In the genomic region with DNA sequence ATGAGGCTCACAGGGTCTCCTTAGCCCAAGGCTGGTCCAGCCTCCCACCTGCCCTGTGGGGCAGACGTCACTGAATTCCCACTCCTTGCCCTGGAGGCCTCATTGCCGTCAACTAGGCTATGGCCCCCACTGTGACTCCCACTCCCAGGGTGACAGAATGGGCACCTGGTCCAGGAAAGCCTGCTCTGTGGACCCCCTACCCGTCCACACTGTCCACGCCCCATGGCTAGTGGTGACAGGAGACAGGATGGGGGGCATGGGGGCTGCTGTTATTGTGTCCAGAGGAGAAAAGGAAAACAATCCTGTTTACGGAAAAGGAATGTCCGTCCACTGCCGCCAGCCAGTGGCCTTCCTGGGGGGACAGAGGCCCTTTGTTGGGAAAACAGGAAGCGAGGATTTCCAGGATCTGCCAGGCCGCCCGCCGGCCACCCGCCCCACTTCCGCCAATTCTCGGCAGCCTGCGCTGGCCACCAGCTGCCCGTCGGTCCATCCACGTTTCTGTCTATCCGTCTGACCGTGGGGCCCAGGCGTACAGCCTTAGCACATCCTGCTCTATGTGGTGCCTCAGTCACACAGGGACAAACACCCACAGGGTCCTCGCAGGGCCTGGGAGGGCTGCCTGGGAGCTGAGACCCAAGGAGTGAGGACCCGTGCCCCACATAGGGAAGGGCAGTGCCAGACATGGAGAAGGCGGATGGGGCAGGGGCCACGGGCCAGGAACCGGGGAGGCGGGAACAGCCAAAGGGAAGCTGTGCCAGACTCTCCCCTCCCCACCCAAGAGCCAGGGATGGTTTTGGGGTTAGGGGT, we compare ENCODE assay signal across 12 cellular contexts. TPM values are rescaled to one million over a fixed set of nuclear protein-coding genes. Genes with fewer than 3 reads are reported as not detected.
A peak's percentile ranks its signal among the peaks of the same experiment; 100 is the strongest.
DNase-seq lines count a peak whose midpoint lies in the region; ATAC-seq and TF ChIP-seq lines count a peak whose summit lies in the region.
"Had no signal": no experiment of that assay in that cellular context is flagged by ENCODE, and none has a peak within 500 bp of the region (broad histone marks: within the 10 kb centered on the region; RNA-seq: fewer than 3 reads in every experiment).

No MANE protein-coding gene starts in this region.

- no peak for DNase-seq in activated CD8-positive, alpha-beta memory T cell treated with anti-CD3 and anti-CD28 coated beads, Interleukin-2, amount 10 ng/mL, durations not matched to agents 7 days and 5 days
- no peak for DNase-seq in activated CD8-positive, alpha-beta memory T cell treated with anti-CD3 and anti-CD28 coated beads for 24 hours
- DNase-seq in naive thymus-derived CD4-positive, alpha-beta T cell = no peak
- DNase-seq in uterus (no peak), cerebellar nuclear complex (lab: John Stamatoyannopoulos, UW) (no peak), mucosa of gallbladder (ENCODE audit: low spot score) (no peak), HFFc6 (no peak)
- DNase-seq: activated T-cell treated with anti-CD3 and anti-CD28 coated beads, Interleukin-2, amount 50 U/mL, for 48 hours; NCI-H510A; T-helper 2 cell had no signal

- no peaks in the 10 kb centered on the region for H3K27me3 Mint-ChIP-seq in activated CD8-positive, alpha-beta memory T cell treated with anti-CD3 and anti-CD28 coated beads, Interleukin-2, amount 10 ng/mL, durations not matched to agents 7 days and 5 days
- no peaks in the 10 kb centered on the region for H3K27me3 Mint-ChIP-seq in naive thymus-derived CD4-positive, alpha-beta T cell
- peaks cover 4% of the 10 kb centered on the region for H3K27me3 Mint-ChIP-seq in HFFc6 (ENCODE audit: insufficient read depth)

- peaks cover 2% of the 10 kb centered on the region for H3K36me3 Mint-ChIP-seq in activated CD8-positive, alpha-beta memory T cell treated with anti-CD3 and anti-CD28 coated beads, Interleukin-2, amount 10 ng/mL, durations not matched to agents 7 days and 5 days
- H3K36me3 Mint-ChIP-seq in naive thymus-derived CD4-positive, alpha-beta T cell = peaks cover 0 to 5% (median 0%) of the 10 kb centered on the region in 5 donors
- no peaks in the 10 kb centered on the region for H3K36me3 Mint-ChIP-seq in HFFc6 (ENCODE audit: low read depth)

- POLR2A ChIA-PET in naive thymus-derived CD4-positive, alpha-beta T cell (lab: Charles Lee) = interaction anchor here (1.1 to 3.7 kb wide), 4 partner anchors 15 to 55 kb away, joined by 3 to 48 read pairs (median 4); a partner anchor contains a TSS

- WGBS in gastroesophageal sphincter (ENCODE audit: low coverage in 1 of 2), 2 donors = 79% methylated on average over 8 of the region's 27 CpGs; no CpG with 5 or more reads in 1 of the 2 donors

- intact Hi-C loops in naive thymus-derived CD4-positive, alpha-beta T cell (cut with micrococcal nuclease) = loop anchor here in 1 of 2 donors (2.0 kb wide), 2 partner anchors 19 to 33 kb away; a partner anchor contains a TSS
- intact Hi-C loops in uterus (cut with DNase I; ENCODE audit: low total_unique reads) = loop anchor here (5.0 kb wide), 1 partner anchor 34 kb away; no protein-coding TSS in a partner anchor

- H3K27me3 ChIP-seq in gastroesophageal sphincter (no peaks in the 10 kb centered on the region), uterus (no peaks in the 10 kb centered on the region)
- H3K27me3 ChIP-seq in naive thymus-derived CD4-positive, alpha-beta T cell (ENCODE audit: control insufficient read depth in 2 of 2, insufficient read depth in 2 of 2, low read length in 2 of 2) = no peaks in the 10 kb centered on the region

- H3K4me3 ChIP-seq in gastroesophageal sphincter = peak overlapping the region in 1 of 2 donors; percentile 61
- H3K4me3 ChIP-seq in naive thymus-derived CD4-positive, alpha-beta T cell (ENCODE audit: low read length) = no peak overlapping the region
- no peak overlapping the region for H3K4me3 ChIP-seq in uterus
- H3K4me3 ChIP-seq: A549 had no signal

- peaks cover 3% of the 10 kb centered on the region for H3K9me3 Mint-ChIP-seq in activated CD8-positive, alpha-beta memory T cell treated with anti-CD3 and anti-CD28 coated beads, Interleukin-2, amount 10 ng/mL, durations not matched to agents 7 days and 5 days (ENCODE audit: low read depth)
- H3K9me3 Mint-ChIP-seq in naive thymus-derived CD4-positive, alpha-beta T cell = peaks cover 0 to 9% (median 0%) of the 10 kb centered on the region in 11 donors
- no peaks in the 10 kb centered on the region for H3K9me3 Mint-ChIP-seq in HFFc6

- peak overlapping the region in 3 of 4 donors; percentile 91 to 98 (median 95) for H3K27ac ChIP-seq in gastroesophageal sphincter
- peak overlapping the region; percentile 99 for H3K27ac ChIP-seq in naive thymus-derived CD4-positive, alpha-beta T cell (ENCODE audit: low read depth, low read length)
- peak overlapping the region; percentile 68 to 91 for H3K27ac ChIP-seq in uterus

- TF ChIP-seq CTCF in gastroesophageal sphincter (IDR thresholded peaks at IDR 0.05) = no peak
- TF ChIP-seq CTCF in uterus (IDR thresholded peaks at IDR 0.05) = no peak
- TF ChIP-seq CTCF in HFFc6 (IDR thresholded peaks at IDR 0.05) = no peak

- H3K9me3 ChIP-seq in gastroesophageal sphincter (no peaks in the 10 kb centered on the region), uterus (no peaks in the 10 kb centered on the region)
- H3K9me3 ChIP-seq in naive thymus-derived CD4-positive, alpha-beta T cell (ENCODE audit: control insufficient read depth in 2 of 3, low read length in 3 of 3) = no peaks in the 10 kb centered on the region
- H3K9me3 ChIP-seq: A549 had no signal

- ATAC-seq in activated CD8-positive, alpha-beta memory T cell treated with anti-CD3 and anti-CD28 coated beads, Interleukin-2, amount 10 ng/mL, durations not matched to agents 7 days and 5 days = no peak
- no peak for ATAC-seq in gastroesophageal sphincter
- ATAC-seq in naive thymus-derived CD4-positive, alpha-beta T cell = no peak
- ATAC-seq: A549 had no signal

- no peak for TF ChIP-seq EP300 in gastroesophageal sphincter (IDR thresholded peaks at IDR 0.05)

- CTCF ChIA-PET in activated CD8-positive, alpha-beta memory T cell treated with anti-CD3 and anti-CD28 coated beads, Interleukin-2, amount 10 ng/mL, durations not matched to agents 7 days and 5 days (lab: Charles Lee) = interaction anchor here (2.4 kb wide), 1 partner anchor 92 kb away, joined by 13 read pairs; no protein-coding TSS in a partner anchor
- CTCF ChIA-PET in naive thymus-derived CD4-positive, alpha-beta T cell (lab: Charles Lee) = interaction anchor here (1.0 kb wide), 1 partner anchor 10 kb away, joined by 3 read pairs; no protein-coding TSS in a partner anchor

- H3K4me1 ChIP-seq in gastroesophageal sphincter (peaks cover 0 to 58% (median 33%) of the 10 kb centered on the region in 3 donors), uterus (peaks cover 0 to 27% of the 10 kb centered on the region in 2 donors)
- peaks cover 10 to 12% of the 10 kb centered on the region in 2 donors for H3K4me1 ChIP-seq in naive thymus-derived CD4-positive, alpha-beta T cell (ENCODE audit: control insufficient read depth in 2 of 2, insufficient read depth in 2 of 2, low read length in 2 of 2)

- H3K4me1 Mint-ChIP-seq in activated CD8-positive, alpha-beta memory T cell treated with anti-CD3 and anti-CD28 coated beads, Interleukin-2, amount 10 ng/mL, durations not matched to agents 7 days and 5 days = peaks cover 16% of the 10 kb centered on the region
- H3K4me1 Mint-ChIP-seq in naive thymus-derived CD4-positive, alpha-beta T cell = peaks cover 6 to 22% (median 15%) of the 10 kb centered on the region in 7 donors
- H3K4me1 Mint-ChIP-seq in HFFc6 (ENCODE audit: low read depth) = no peaks in the 10 kb centered on the region

- TF ChIP-seq POLR2A in gastroesophageal sphincter (IDR thresholded peaks at IDR 0.05) (no peak), uterus (IDR thresholded peaks at IDR 0.05) (no peak)

- H3K27ac Mint-ChIP-seq in activated CD8-positive, alpha-beta memory T cell treated with anti-CD3 and anti-CD28 coated beads, Interleukin-2, amount 10 ng/mL, durations not matched to agents 7 days and 5 days = peak overlapping the region; percentile 40
- peak overlapping the region in 8 of 9 donors; percentile 16 to 88 (median 79) for H3K27ac Mint-ChIP-seq in naive thymus-derived CD4-positive, alpha-beta T cell
- no peak overlapping the region for H3K27ac Mint-ChIP-seq in HFFc6

- no peaks in the 10 kb centered on the region for H3K36me3 ChIP-seq in gastroesophageal sphincter
- H3K36me3 ChIP-seq in naive thymus-derived CD4-positive, alpha-beta T cell (ENCODE audit: control insufficient read depth in 2 of 3, insufficient read depth in 3 of 3, low read length in 3 of 3) = no peaks in the 10 kb centered on the region
- no peaks in the 10 kb centered on the region for H3K36me3 ChIP-seq in uterus

- no peak overlapping the region for H3K4me3 Mint-ChIP-seq in activated CD8-positive, alpha-beta memory T cell treated with anti-CD3 and anti-CD28 coated beads, Interleukin-2, amount 10 ng/mL, durations not matched to agents 7 days and 5 days
- peak overlapping the region in 3 of 10 donors; percentile 36 to 75 (median 48) for H3K4me3 Mint-ChIP-seq in naive thymus-derived CD4-positive, alpha-beta T cell
- H3K4me3 Mint-ChIP-seq in HFFc6 = no peak overlapping the region

RNA-seq across cellular contexts. Expression of a gene that starts 19.5 kb away (rescaled TPM):
- total RNA-seq in activated CD8-positive, alpha-beta memory T cell treated with anti-CD3 and anti-CD28 coated beads, Interleukin-2, amount 10 ng/mL, durations not matched to agents 7 days and 5 days = 10 to 100 TPM; 43.9 to 51.2 TPM
- 10 to 100 TPM; 21.9 to 36.2 (median 30.9) TPM for total RNA-seq in gastroesophageal sphincter
- total RNA-seq in naive thymus-derived CD4-positive, alpha-beta T cell = 10 to 100 TPM; 19.7 to 80.9 (median 28.5) TPM
- 10 to 100 TPM; 37.3 to 39.1 TPM for polyA plus RNA-seq in naive thymus-derived CD4-positive, alpha-beta T cell
- total RNA-seq in uterus = 10 to 100 TPM in 2 of 4 donors, 1 to 10 TPM in 2; 3.6 to 37.0 (median 14.6) TPM
- total RNA-seq in mucosa of gallbladder = 56.6 TPM
- 10 to 100 TPM; 67.9 to 86.8 (median 78.5) TPM for total RNA-seq in HFFc6 (2021; fragmentation: NEBNext Ultra II Directional; extraction: Animal tissue kit (Norgen Biotek cat#: 25700))

RNA-seq across cellular contexts. Expression of a gene that starts 19.7 kb away (rescaled TPM):
- total RNA-seq in activated CD8-positive, alpha-beta memory T cell treated with anti-CD3 and anti-CD28 coated beads, Interleukin-2, amount 10 ng/mL, durations not matched to agents 7 days and 5 days = 10 to 100 TPM; 16.8 to 18.8 TPM
- total RNA-seq in gastroesophageal sphincter = 10 to 100 TPM; 18.8 to 30.0 (median 22.6) TPM
- 10 to 100 TPM; 16.2 to 22.4 (median 19.5) TPM for total RNA-seq in naive thymus-derived CD4-positive, alpha-beta T cell
- 10 to 100 TPM; 10.4 to 21.2 TPM for polyA plus RNA-seq in naive thymus-derived CD4-positive, alpha-beta T cell
- 10 to 100 TPM; 11.8 to 22.5 (median 18.3) TPM for total RNA-seq in uterus
- total RNA-seq in mucosa of gallbladder = 36.7 TPM
- 10 to 100 TPM; 17.2 to 25.1 (median 20.2) TPM for total RNA-seq in HFFc6 (2021; fragmentation: NEBNext Ultra II Directional; extraction: Animal tissue kit (Norgen Biotek cat#: 25700))

RNA-seq across cellular contexts. Expression of a gene that starts 22.6 kb away (rescaled TPM):
- total RNA-seq in activated CD8-positive, alpha-beta memory T cell treated with anti-CD3 and anti-CD28 coated beads, Interleukin-2, amount 10 ng/mL, durations not matched to agents 7 days and 5 days = 10 to 100 TPM; 53.4 to 79.7 TPM
- 10 to 100 TPM; 30.0 to 58.3 (median 46.4) TPM for total RNA-seq in gastroesophageal sphincter
- 100 to 1,000 TPM in 2 of 5 experiments, 10 to 100 TPM in 3; 44.4 to 164 (median 78.3) TPM for total RNA-seq in naive thymus-derived CD4-positive, alpha-beta T cell
- polyA plus RNA-seq in naive thymus-derived CD4-positive, alpha-beta T cell = 10 to 100 TPM; 21.3 to 38.8 TPM
- 100 to 1,000 TPM in 1 of 4 donors, 10 to 100 TPM in 3; 31.7 to 106 (median 53.6) TPM for total RNA-seq in uterus
- 63.2 TPM for total RNA-seq in mucosa of gallbladder
- total RNA-seq in HFFc6 (2021; fragmentation: NEBNext Ultra II Directional; extraction: Animal tissue kit (Norgen Biotek cat#: 25700)) = 10 to 100 TPM; 14.8 to 18.8 (median 17.4) TPM
